24 cellular contexts compared by ENCODE assay signal in the genomic region with DNA sequence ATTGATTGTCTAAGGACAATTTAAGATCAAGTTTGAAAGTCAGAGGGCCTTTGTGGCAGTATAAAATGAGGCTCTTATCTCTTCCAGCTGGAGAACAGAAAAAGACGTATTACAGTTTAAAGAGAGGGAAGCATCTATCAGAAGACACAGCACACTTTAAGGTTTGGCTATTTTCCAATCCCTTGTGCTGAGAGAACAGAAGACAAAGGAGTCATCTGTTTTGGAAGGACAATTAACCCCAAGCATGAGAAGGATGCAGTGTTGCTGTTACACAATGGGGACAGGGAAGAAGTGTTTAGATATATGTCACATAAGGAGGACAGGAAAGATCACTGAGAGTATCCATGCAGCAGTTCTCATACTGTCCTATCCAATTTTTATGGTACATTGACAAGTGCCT.
"Had no signal": no experiment of that assay in that cellular context is flagged by ENCODE, and none has a peak within 500 bp of the region (broad histone marks: within the 10 kb centered on the region; RNA-seq: fewer than 3 reads in every experiment).

No MANE protein-coding gene starts in this region.

- H3K36me3 Mint-ChIP-seq: activated naive CD4-positive, alpha-beta T cell treated with anti-CD3 and anti-CD28 coated beads, Interleukin-2, amount 50 U/mL, for 72 hours; mesothelial cell of epicardium had no signal

- DNase-seq: activated CD4-positive, alpha-beta T cell treated with anti-CD3 and anti-CD28 coated beads for 1 hour; activated CD4-positive, alpha-beta T cell treated with anti-CD3 and anti-CD28 coated beads, Interleukin-2, amount 50 U/mL, for 4 hours; activated gamma-delta T cell; activated T-cell treated with anti-CD3 and anti-CD28 coated beads, Interleukin-2, amount 50 U/mL, for 72 hours; effector CD8-positive, alpha-beta T cell; esophagus squamous epithelium; foreskin keratinocyte; head of caudate nucleus; kidney; occipital lobe; stimulated activated CD4-positive, alpha-beta T cell treated with anti-CD3 and anti-CD28 coated beads, Interleukin-1b, Interleukin-23, amount 100 ng/mL, for 48 hours; stimulated activated CD8-positive, alpha-beta memory T cell treated with anti-CD3 and anti-CD28 coated beads, Interleukin-4, amount 100 ng/mL, for 48 hours; stimulated activated naive CD4-positive, alpha-beta T cell treated with Interleukin-2 at 50 U/mL for 16 hours; uterus had no signal

- H3K27ac ChIP-seq: cardiac muscle cell, esophagus squamous epithelium, foreskin keratinocyte, tibial nerve, uterus, VCaP had no signal

- H3K4me3 Mint-ChIP-seq: activated T-cell treated with anti-CD3 and anti-CD28 coated beads, Interleukin-2, amount 50 U/mL, for 72 hours; dendritic cell treated with granulocyte-macrophage colony-stimulating factor and Interleukin-4, amounts not matched to agents 40 ng/mL and 50 ng/mL, for 4 days; mesothelial cell of epicardium; T-helper 1 cell treated with Interleukin-12 subunit alpha and Interleukin-12 subunit beta and Interleukin-4 antibody, amounts not matched to agents 30 μg/mL and 1 μg/mL, for 36 hours had no signal

- H3K9me3 Mint-ChIP-seq: dendritic cell treated with granulocyte-macrophage colony-stimulating factor and Interleukin-4, amounts not matched to agents 40 ng/mL and 50 ng/mL, for 4 days; mesothelial cell of epicardium had no signal

- FAIRE-seq: endothelial cell of umbilical vein, kidney had no signal

- H3K27me3 Mint-ChIP-seq: dendritic cell treated with granulocyte-macrophage colony-stimulating factor and Interleukin-4, amounts not matched to agents 40 ng/mL and 50 ng/mL, for 4 days had no signal

- H3K9me3 ChIP-seq: esophagus squamous epithelium, tibial nerve, uterus had no signal

- H3K27me3 ChIP-seq: cardiac muscle cell, esophagus squamous epithelium, foreskin keratinocyte, tibial nerve, uterus had no signal

- H3K36me3 ChIP-seq: cardiac muscle cell, esophagus squamous epithelium, tibial nerve, uterus had no signal

- H3K27ac Mint-ChIP-seq: activated naive CD4-positive, alpha-beta T cell treated with anti-CD3 and anti-CD28 coated beads, Interleukin-2, amount 50 U/mL, for 72 hours; activated T-cell treated with anti-CD3 and anti-CD28 coated beads, Interleukin-2, amount 50 U/mL, for 72 hours; dendritic cell treated with granulocyte-macrophage colony-stimulating factor and Interleukin-4, amounts not matched to agents 40 ng/mL and 50 ng/mL, for 4 days; mesothelial cell of epicardium; T-helper 1 cell treated with Interleukin-12 subunit alpha and Interleukin-12 subunit beta and Interleukin-4 antibody, amounts not matched to agents 30 μg/mL and 1 μg/mL, for 36 hours had no signal

- H3K4me3 ChIP-seq: cardiac muscle cell, esophagus squamous epithelium, lung, tibial nerve, uterus had no signal

- ATAC-seq: activated naive CD4-positive, alpha-beta T cell treated with anti-CD3 and anti-CD28 coated beads, Interleukin-2, amount 50 U/mL, for 72 hours; activated T-cell treated with anti-CD3 and anti-CD28 coated beads, Interleukin-2, amount 50 U/mL, for 72 hours; foreskin keratinocyte; left lobe of liver had no signal

- H3K4me1 ChIP-seq: esophagus squamous epithelium, foreskin keratinocyte, uterus had no signal
